Comparison of ENCODE assay signal across 1 cellular context in the genomic region with DNA sequence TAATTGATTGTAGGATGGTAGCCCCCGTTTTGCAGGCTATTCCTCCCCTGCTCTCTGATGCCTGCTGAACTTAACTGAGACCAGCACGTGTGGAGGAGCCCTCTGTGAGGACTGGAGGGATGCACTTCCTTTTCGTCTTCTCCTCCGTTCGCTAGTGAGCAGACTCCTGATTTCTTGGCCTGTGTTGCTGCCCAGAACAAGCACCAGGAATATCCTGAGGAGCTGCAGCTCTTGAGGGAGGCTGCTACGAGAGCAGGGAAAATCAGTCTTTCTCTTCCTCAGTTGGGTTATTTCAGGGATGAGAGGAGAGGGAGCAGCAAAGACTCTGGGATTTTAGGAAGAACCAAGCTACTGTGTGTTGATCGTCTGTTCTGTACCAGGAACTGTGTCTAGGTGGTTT.
TF ChIP-seq lines count a peak whose summit lies in the region.

No MANE protein-coding gene starts in this region.

TF ChIP-seq in A549, 52 proteins besides CTCF, POLR2A, EP300 and RAD21:
- no peak for TF ChIP-seq MAFK (IDR thresholded peaks at IDR 0.05; ENCODE audit: partially characterized antibody)
- no peak for TF ChIP-seq RNF2 (IDR thresholded peaks at IDR 0.05; ENCODE audit: borderline replicate concordance, low read depth)
- TF ChIP-seq SREBF2 (IDR thresholded peaks at IDR 0.05) = no peak
- TF ChIP-seq JUNB (IDR thresholded peaks at IDR 0.05) = no peak
